ENCODE assay signal across 9 cellular contexts in genomic region chr18:22694954-22695353, GRCh38.
DNase-seq lines count a peak whose midpoint lies in the region; ATAC-seq and TF ChIP-seq lines count a peak whose summit lies in the region.
"Had no signal": no experiment of that assay in that cellular context is flagged by ENCODE, and none has a peak within 500 bp of the region (broad histone marks: within the 10 kb centered on the region; RNA-seq: fewer than 3 reads in every experiment).

No MANE protein-coding gene starts in this region.

- H3K9me3 ChIP-seq in lung (ENCODE audit: control insufficient read depth in 2 of 2, insufficient read depth in 1 of 2, low read length in 1 of 2): no peaks in the 10 kb centered on the region

- peaks cover 0 to 2% of the 10 kb centered on the region in 2 donors for H3K4me1 ChIP-seq in lung (ENCODE audit: control insufficient read depth in 2 of 2, insufficient read depth in 2 of 2, low read length in 2 of 2)

- no peaks in the 10 kb centered on the region for H3K27me3 Mint-ChIP-seq in chondrocyte (ENCODE audit: low read depth)

- no peak for TF ChIP-seq POLR2A in erythroblast (IDR thresholded peaks at IDR 0.05; ENCODE audit: low read length)

- TF ChIP-seq CTCF in AG09309 (IDR thresholded peaks at IDR 0.05; ENCODE audit: control insufficient read depth, insufficient read depth, low read depth, low read length, missing control alignments): no peak
- TF ChIP-seq CTCF in chondrocyte (IDR thresholded peaks at IDR 0.05): no peak
- TF ChIP-seq CTCF in lung (IDR thresholded peaks at IDR 0.05; ENCODE audit: control extremely low read depth, extremely low read depth): no peak

- no peaks in the 10 kb centered on the region for H3K36me3 Mint-ChIP-seq in chondrocyte (ENCODE audit: low read depth)

- H3K4me3 ChIP-seq in AG09309 (ENCODE audit: control insufficient read depth, low read depth, low read length): no peak overlapping the region; the same call in 1 of the 2 replicates
- no peak overlapping the region for H3K4me3 ChIP-seq in lung

- no peaks in the 10 kb centered on the region for H3K27me3 ChIP-seq in lung (ENCODE audit: control insufficient read depth, insufficient read depth)

- H3K4me1 Mint-ChIP-seq in chondrocyte (ENCODE audit: low read depth): peaks cover 31% of the 10 kb centered on the region

- peaks cover 2% of the 10 kb centered on the region for H3K9me3 Mint-ChIP-seq in chondrocyte (ENCODE audit: low read depth)
- H3K9me3 Mint-ChIP-seq: effector memory CD8-positive, alpha-beta T cell had no signal

- WGBS in lung, 2 donors: 80 to 89% methylated on average over 8 of the region's 8 CpGs

- H3K36me3 ChIP-seq in lung (ENCODE audit: control insufficient read depth in 2 of 2, insufficient read depth in 2 of 2, low read length in 2 of 2): no peaks in the 10 kb centered on the region

- H3K27ac Mint-ChIP-seq in chondrocyte (ENCODE audit: unreplicated experiment): peak overlapping the region; percentile 85
- H3K27ac Mint-ChIP-seq: effector memory CD8-positive, alpha-beta T cell had no signal

- no peak overlapping the region for H3K27ac ChIP-seq in lung (ENCODE audit: low read depth in 1 of 2, low read length in 1 of 2)

- peak; percentile 57 for ATAC-seq in lung (ENCODE audit: insufficient read depth, low FRiP score)
- no peak for ATAC-seq in HG03280 (IDR thresholded peaks at IDR 0.05; ENCODE audit: unreplicated experiment)
- no peak for ATAC-seq in HG02981 (IDR thresholded peaks at IDR 0.05; ENCODE audit: unreplicated experiment)
- ATAC-seq: effector memory CD8-positive, alpha-beta T cell had no signal

- peak overlapping the region; percentile 48 for H3K4me3 Mint-ChIP-seq in chondrocyte (ENCODE audit: unreplicated experiment)
- H3K4me3 Mint-ChIP-seq: effector memory CD8-positive, alpha-beta T cell had no signal

- DNase-seq in AG09309 (ENCODE audit: low read depth) (peak; percentile 92), M059J (ENCODE audit: low read depth) (peak; percentile 98), chondrocyte (ENCODE audit: low spot score) (no peak), lung (ENCODE audit: low spot score) (peak; percentile 45), NCI-H187 (lab: John Stamatoyannopoulos, UW) (no peak), erythroblast (lab: John Stamatoyannopoulos, UW) (no peak)
- DNase-seq: effector memory CD8-positive, alpha-beta T cell had no signal

Comparison
In these comparisons a context has a peak if more than half of its experiments do, and no peak if none do; other contexts are left out.
1. DNase-seq: peak in AG09309 (single experiment), M059J (single experiment) and lung (single experiment); none in chondrocyte (single experiment), NCI-H187 (0 of 2) and erythroblast (0 of 2).